8 cellular contexts compared by ENCODE assay signal in the genomic region with DNA sequence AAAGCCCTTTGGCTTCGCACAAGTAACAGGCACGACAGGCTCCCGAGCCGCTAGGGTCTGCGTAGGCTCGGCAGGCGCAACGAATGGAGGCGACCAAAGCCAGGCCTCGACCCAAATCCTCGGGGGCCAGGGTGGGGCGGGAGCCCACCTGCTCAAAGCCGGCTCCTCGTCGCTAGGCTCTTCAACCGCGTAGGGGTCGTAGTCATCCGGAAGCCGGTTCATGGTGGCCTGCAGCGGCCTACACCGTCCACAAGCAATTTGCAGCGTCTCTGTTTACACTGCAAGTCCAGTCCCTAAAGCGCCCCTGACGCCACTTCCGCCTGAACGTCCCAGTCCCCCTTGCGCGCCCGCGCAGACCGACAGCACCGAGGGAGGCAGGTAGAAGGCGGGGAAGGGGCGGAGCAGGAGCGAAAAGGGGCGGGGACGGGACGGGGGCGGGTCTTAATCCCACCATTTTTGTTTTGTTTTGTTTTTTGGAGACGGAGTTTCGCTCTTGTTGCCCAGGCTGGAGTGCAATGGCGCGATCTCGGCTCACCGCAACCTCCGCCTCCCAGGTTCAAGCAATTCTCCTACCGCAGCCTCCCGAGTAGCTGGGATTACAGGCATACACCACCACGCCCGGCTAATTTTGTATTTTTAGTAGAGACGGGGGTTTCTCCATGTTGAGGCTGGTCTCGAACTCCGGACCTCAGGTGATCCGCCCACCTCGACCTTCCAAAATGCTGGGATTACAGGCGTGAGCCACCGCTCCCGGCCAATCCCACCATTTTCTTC. TPM values are rescaled to one million over a fixed set of nuclear protein-coding genes. Genes with fewer than 3 reads are reported as not detected.
DNase-seq lines count a peak whose midpoint lies in the region; ATAC-seq and TF ChIP-seq lines count a peak whose summit lies in the region.

A gene with protein sequence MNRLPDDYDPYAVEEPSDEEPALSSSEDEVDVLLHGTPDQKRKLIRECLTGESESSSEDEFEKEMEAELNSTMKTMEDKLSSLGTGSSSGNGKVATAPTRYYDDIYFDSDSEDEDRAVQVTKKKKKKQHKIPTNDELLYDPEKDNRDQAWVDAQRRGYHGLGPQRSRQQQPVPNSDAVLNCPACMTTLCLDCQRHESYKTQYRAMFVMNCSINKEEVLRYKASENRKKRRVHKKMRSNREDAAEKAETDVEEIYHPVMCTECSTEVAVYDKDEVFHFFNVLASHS (minus strand): TSS at position 295 of the 774 bp plus-strand sequence. CDS start 73 bp downstream, at position 222.

- H3K4me3 ChIP-seq in thoracic aorta = peak within 1 kb of the TSS; percentile 90

- no peaks in the 10 kb centered on the region for H3K27me3 ChIP-seq in foreskin keratinocyte
- no peaks in the 10 kb centered on the region for H3K27me3 ChIP-seq in thoracic aorta (replicated peaks; ENCODE audit: insufficient read depth)

- H3K27ac ChIP-seq in foreskin keratinocyte (peak within 1 kb of the TSS; percentile 92), thoracic aorta (peak within 1 kb of the TSS; percentile 94 to 98)

- H3K36me3 ChIP-seq in thoracic aorta = peaks cover 6% of the 10 kb centered on the region

- H3K4me1 ChIP-seq in foreskin keratinocyte (peaks cover 7% of the 10 kb centered on the region), thoracic aorta (ENCODE audit: control insufficient read depth in 1 of 2, low read depth in 2 of 2) (peaks cover 17 to 22% of the 10 kb centered on the region in 2 donors)

- peak; percentile 99 for DNase-seq in Daoy (ENCODE audit: low read depth)
- peak; percentile 97 for DNase-seq in LoVo (ENCODE audit: low spot score)
- DNase-seq in activated T-helper 1 cell treated with Interleukin-2 at 50 U/mL for 16 hours (ENCODE audit: low read depth) = peak; percentile 91
- peak; percentile 87 to 90 for DNase-seq in foreskin keratinocyte
- DNase-seq in occipital lobe (lab: John Stamatoyannopoulos, UW) = no peak
- DNase-seq in thoracic aorta (ENCODE audit: low spot score) = peak; percentile 94
- no peak for DNase-seq in NCI-H1105 (lab: John Stamatoyannopoulos, UW)

- H3K9me3 ChIP-seq in thoracic aorta = no peaks in the 10 kb centered on the region

- TF ChIP-seq CTCF in foreskin keratinocyte (conservative IDR thresholded peaks at IDR 0.05) (peak; percentile 11), thoracic aorta (IDR thresholded peaks at IDR 0.05) (no peak)

- ATAC-seq in GM21825 (IDR thresholded peaks at IDR 0.05; ENCODE audit: unreplicated experiment) (peak; percentile 99), foreskin keratinocyte (peak; percentile 99), thoracic aorta (ENCODE audit: insufficient number of reproducible peaks, low FRiP score, low read depth) (peak; percentile 93)

RNA-seq across cellular contexts. Expression of the gene that starts here (rescaled TPM):
- total RNA-seq in Daoy (2014; rRNA removed; shearing (Covaris generic)) = 73.8 and 112 TPM in 2 replicates
- total RNA-seq in foreskin keratinocyte (27.6 and 29.0 TPM in 2 replicates), occipital lobe (75.0 TPM), thoracic aorta (10 to 100 TPM; 24.9 to 32.8 TPM)
- 25.5 and 26.7 TPM in 2 replicates for polyA plus RNA-seq in foreskin keratinocyte

Comparison
In these comparisons a context has a peak if more than half of its experiments do, and no peak if none do; other contexts are left out.
1. DNase-seq: peak in Daoy (single experiment), LoVo (single experiment), activated T-helper 1 cell treated with Interleukin-2 at 50 U/mL for 16 hours (single experiment), foreskin keratinocyte (2 of 2) and thoracic aorta (single experiment); none in occipital lobe (single experiment) and NCI-H1105 (single experiment).
2. Peak in every context shown above with its lines, with median percentiles within 50 percentile points of each other: ATAC-seq.